In genomic region chr11:92643827-92644226, GRCh38 we compare ENCODE assay signal across 28 cellular contexts.
"Had no signal": no experiment of that assay in that cellular context is flagged by ENCODE, and none has a peak within 500 bp of the region (broad histone marks: within the 10 kb centered on the region; RNA-seq: fewer than 3 reads in every experiment).

No MANE protein-coding gene starts in this region.

- ATAC-seq: Panc1, Right ventricle myocardium inferior had no signal

- H3K27ac ChIP-seq: PC-9, RWPE1, SJCRH30, SK-N-MC had no signal

- H3K27me3 ChIP-seq: SJCRH30 had no signal

- H3K9me3 ChIP-seq: SJCRH30 had no signal

- DNase-seq: Kasumi-1, MM.1S, MV-4-11, NCI-H1092 treated with DMSO at 0.1 percent for 48 hours, NCI-H1436, NCI-H1694, NCI-H187, NCI-H1930, NCI-H2029 treated with DMSO at 0.1 percent for 48 hours, NCI-H2081 treated with DMSO at 0.1 percent for 48 hours, NCI-H2107, NCI-H2171, NCI-H226, NCI-H446 treated with DMSO at 0.1 percent for 48 hours, NCI-H510A, NCI-H524, NCI-H774, PC-9, SHP77, SIG-M5, SJCRH30, SW 1271, T-helper 1 cell had no signal

- H3K4me3 ChIP-seq: PC-9, SJCRH30, SK-N-MC had no signal

- H2AFZ ChIP-seq: PC-9 had no signal

- H3K4me2 ChIP-seq: PC-9 had no signal

- FAIRE-seq: RCC 7860 had no signal

- H3K36me3 ChIP-seq: SJCRH30 had no signal

- H3K4me1 ChIP-seq: SJCRH30 had no signal
